ENCODE assay signal across 9 cellular contexts in genomic region chr13:114148521-114148855, GRCh38. TPM values are rescaled to one million over a fixed set of nuclear protein-coding genes. Genes with fewer than 3 reads are reported as not detected.
DNase-seq lines count a peak whose midpoint lies in the region; ATAC-seq and TF ChIP-seq lines count a peak whose summit lies in the region.
"Had no signal": no experiment of that assay in that cellular context is flagged by ENCODE, and none has a peak within 500 bp of the region (broad histone marks: within the 10 kb centered on the region; RNA-seq: fewer than 3 reads in every experiment).

No MANE protein-coding gene starts in this region.

- no peak overlapping the region for H3K27ac Mint-ChIP-seq in endodermal cell

- ATAC-seq in GM18519 (IDR thresholded peaks at IDR 0.05; ENCODE audit: low FRiP score, unreplicated experiment) (peak; percentile 67), HG02678 (IDR thresholded peaks at IDR 0.05; ENCODE audit: unreplicated experiment) (peak; percentile 76)

- no peaks in the 10 kb centered on the region for H3K9me3 Mint-ChIP-seq in endodermal cell

- H3K9me3 ChIP-seq in endodermal cell (ENCODE audit: control insufficient read depth, low read length): no peaks in the 10 kb centered on the region

- peaks cover 2% of the 10 kb centered on the region for H3K4me1 Mint-ChIP-seq in endodermal cell

- H3K27me3 ChIP-seq in endodermal cell (ENCODE audit: control insufficient read depth, insufficient read depth, low read length, poor library complexity, severe bottlenecking): no peaks in the 10 kb centered on the region

- H3K36me3 Mint-ChIP-seq in endodermal cell (ENCODE audit: low read depth): no peaks in the 10 kb centered on the region

- H3K4me3 ChIP-seq in endodermal cell (ENCODE audit: low read length): no peak overlapping the region

- 91 to 95% methylated on average over 8 of the region's 8 CpGs for WGBS in endodermal cell (ENCODE audit: insufficient coverage in 1 of 2, insufficient read length in 1 of 2), 2 experiments

- no peaks in the 10 kb centered on the region for H3K4me1 ChIP-seq in endodermal cell (ENCODE audit: control insufficient read depth, insufficient read depth, low read length)

- peaks cover under 1% of the 10 kb centered on the region for H3K27me3 Mint-ChIP-seq in endodermal cell (ENCODE audit: insufficient read depth)

- no peak overlapping the region for H3K9ac ChIP-seq in endodermal cell (ENCODE audit: extremely low read depth, low read length, poor library complexity, severe bottlenecking)

- H3K4me3 Mint-ChIP-seq in endodermal cell: no peak overlapping the region

- DNase-seq in NK-92 treated with Interleukin-12 subunit alpha and Interleukin-12 subunit beta, amount 100 ng/mL, for 24 hours (lab: John Stamatoyannopoulos, UW): peak; percentile 84
- DNase-seq in activated naive CD4-positive, alpha-beta T cell treated with anti-CD3 and anti-CD28 coated beads, Interleukin-2, amount 50 U/mL, for 16 hours: peak; percentile 69
- peak; percentile 70 to 72 for DNase-seq in stimulated activated CD8-positive, alpha-beta memory T cell treated with anti-CD3 and anti-CD28 coated beads, Interleukin-7, amount 100 ng/mL, for 1 hour (ENCODE audit: low read depth in 2 of 2)
- DNase-seq in NCI-H82 treated with DMSO at 0.1 percent for 48 hours (lab: John Stamatoyannopoulos, UW; ENCODE audit: unreplicated experiment): no peak
- DNase-seq in endodermal cell: no peak
- no peak for DNase-seq in LoVo (ENCODE audit: low spot score)

- H3K27ac ChIP-seq in endodermal cell (ENCODE audit: low read depth, low read length): no peak overlapping the region

- no peak for TF ChIP-seq CTCF in endodermal cell (conservative IDR thresholded peaks at IDR 0.05)

- no peaks in the 10 kb centered on the region for H3K36me3 ChIP-seq in endodermal cell (ENCODE audit: control insufficient read depth, insufficient read depth, low read length)

RNA-seq across cellular contexts. Expression of gene RASA3, which starts 16.1 kb away (rescaled TPM):
- total RNA-seq in endodermal cell: 10 to 100 TPM in 1 of 2 donors, 1 to 10 TPM in 1; 6.3 to 12.0 TPM
- 27.0 TPM for polyA plus RNA-seq in endodermal cell (2013, experiment 1 of 2)
- polyA plus RNA-seq in endodermal cell (2013, experiment 2 of 2): 25.2 TPM

RNA-seq across cellular contexts. Expression of gene CFAP97D2, which starts 30.6 kb away (rescaled TPM):
- total RNA-seq in endodermal cell: not detected
- not detected for polyA plus RNA-seq in endodermal cell (2013, experiment 1 of 2)
- polyA plus RNA-seq in endodermal cell (2013, experiment 2 of 2): not detected
- total RNA-seq: fibroblast of lung had no signal
- polyA plus RNA-seq: fibroblast of lung had no signal

Comparison
In these comparisons a context has a peak if more than half of its experiments do, and no peak if none do; other contexts are left out.
1. DNase-seq: peak in NK-92 treated with Interleukin-12 subunit alpha and Interleukin-12 subunit beta, amount 100 ng/mL, for 24 hours (single experiment), activated naive CD4-positive, alpha-beta T cell treated with anti-CD3 and anti-CD28 coated beads, Interleukin-2, amount 50 U/mL, for 16 hours (single experiment) and stimulated activated CD8-positive, alpha-beta memory T cell treated with anti-CD3 and anti-CD28 coated beads, Interleukin-7, amount 100 ng/mL, for 1 hour (2 of 2); none in NCI-H82 treated with DMSO at 0.1 percent for 48 hours (single experiment), endodermal cell (single experiment) and LoVo (single experiment).